Comparison of ENCODE assay signal across 1 cellular context in genomic region chr20:45347936-45348809, GRCh38.
A peak's percentile ranks its signal among the peaks of the same experiment; 100 is the strongest.
TF ChIP-seq lines count a peak whose summit lies in the region.

Gene SDC4, minus strand, starts transcription at chr20:45348424. Its CDS starts 40 bp downstream, at chr20:45348384.

TF ChIP-seq in HepG2, 621 proteins besides CTCF, POLR2A, EP300 and RAD21 (continued from another document and continues in another):
- TF ChIP-seq ZNF530 (CRISPR knock-in tag; IDR thresholded peaks at IDR 0.05; ENCODE audit: low read depth) = 0 out of 2 replicates have a peak, but pooled peaks have one; percentile 6
- TF ChIP-seq ZNF234 (CRISPR knock-in tag; conservative IDR thresholded peaks at IDR 0.05) = 0 out of 2 replicates have a peak, but pooled peaks have one; percentile 38
- TF ChIP-seq ETV6 (CRISPR knock-in tag; conservative IDR thresholded peaks at IDR 0.05) = peak; percentile 88; the same call in 1 of the 2 replicates
- TF ChIP-seq JUNB (CRISPR knock-in tag; IDR thresholded peaks at IDR 0.05; ENCODE audit: borderline replicate concordance) = no peak
- TF ChIP-seq TEAD2 (CRISPR knock-in tag; IDR thresholded peaks at IDR 0.05) = 0 out of 2 replicates have a peak, but pooled peaks have one; percentile 28
- 0 out of 2 replicates have a peak, but pooled peaks have one; percentile 92 for TF ChIP-seq ZNF235 (CRISPR knock-in tag; IDR thresholded peaks at IDR 0.05; ENCODE audit: borderline replicate concordance)
- TF ChIP-seq MEIS2 (CRISPR knock-in tag; IDR thresholded peaks at IDR 0.05) = peak; percentile 83
- peak; percentile 87; the same call in 1 of the 2 replicates for TF ChIP-seq MYPOP (CRISPR knock-in tag; IDR thresholded peaks at IDR 0.05)
- TF ChIP-seq ZNF883 (CRISPR knock-in tag; IDR thresholded peaks at IDR 0.05; ENCODE audit: not compliant biosample characterization) = peak; percentile 85
- no peak for TF ChIP-seq ZNF660 (CRISPR knock-in tag; IDR thresholded peaks at IDR 0.05; ENCODE audit: borderline replicate concordance, low read depth)
- peak; percentile 84 for TF ChIP-seq ZNF574 (CRISPR knock-in tag; IDR thresholded peaks at IDR 0.05)
- TF ChIP-seq REST (IDR thresholded peaks at IDR 0.05; ENCODE audit: borderline replicate concordance in 1 of 2, low read depth in 1 of 2, low read length in 2 of 2) = peak in 1 of 2 experiments; percentile 50; a peak in 2 of 4 replicates
- TF ChIP-seq ZBTB14 (CRISPR knock-in tag; IDR thresholded peaks at IDR 0.05) = peak; percentile 48; the same call in 1 of the 2 replicates
- TF ChIP-seq NR2F6 (IDR thresholded peaks at IDR 0.05) = no peak
- TF ChIP-seq NR2F6 (CRISPR knock-in tag; IDR thresholded peaks at IDR 0.05) = 0 out of 2 replicates have a peak, but pooled peaks have one; percentile 19
- TF ChIP-seq MAX (IDR thresholded peaks at IDR 0.05) = no peak
- TF ChIP-seq ZSCAN5A (CRISPR knock-in tag; IDR thresholded peaks at IDR 0.05; ENCODE audit: borderline replicate concordance) = no peak
- peak; percentile 53; the same call in 1 of the 2 replicates for TF ChIP-seq ZNF34 (CRISPR knock-in tag; IDR thresholded peaks at IDR 0.05; ENCODE audit: borderline replicate concordance)
- TF ChIP-seq ZNF781 (CRISPR knock-in tag; IDR thresholded peaks at IDR 0.05; ENCODE audit: borderline replicate concordance, not compliant biosample characterization) = peak; percentile 85
- no peak; the same call in 1 of the 2 replicates for TF ChIP-seq ZNF230 (CRISPR knock-in tag; IDR thresholded peaks at IDR 0.05)
- peak; percentile 80; the same call in 1 of the 2 replicates for TF ChIP-seq ARHGAP35 (CRISPR knock-in tag; IDR thresholded peaks at IDR 0.05; ENCODE audit: borderline replicate concordance)
- TF ChIP-seq JUND (CRISPR knock-in tag; IDR thresholded peaks at IDR 0.05) = no peak; the same call in 1 of the 2 replicates
- TF ChIP-seq ZNF788 (CRISPR knock-in tag; IDR thresholded peaks at IDR 0.05; ENCODE audit: borderline replicate concordance) = peak; percentile 64; the same call in 1 of the 2 replicates
- TF ChIP-seq IKZF1 (IDR thresholded peaks at IDR 0.05) = no peak
- no peak for TF ChIP-seq ZKSCAN8 (CRISPR knock-in tag; IDR thresholded peaks at IDR 0.05; ENCODE audit: borderline replicate concordance)
- TF ChIP-seq ZNF510 (CRISPR knock-in tag; IDR thresholded peaks at IDR 0.05; ENCODE audit: low read depth) = peak; percentile 87; the same call in 1 of the 2 replicates
- peak; percentile 71; the same call in 1 of the 2 replicates for TF ChIP-seq WIZ (CRISPR knock-in tag; IDR thresholded peaks at IDR 0.05)
- TF ChIP-seq ZNF503 (CRISPR knock-in tag; IDR thresholded peaks at IDR 0.05) = peak; percentile 47; the same call in 1 of the 2 replicates
- no peak for TF ChIP-seq HNRNPH1 (optimal IDR thresholded peaks at IDR 0.05; ENCODE audit: low read depth, low read length)
- TF ChIP-seq ZFP37 (CRISPR knock-in tag; IDR thresholded peaks at IDR 0.05; ENCODE audit: borderline replicate concordance) = peak; percentile 68; the same call in 1 of the 2 replicates
- TF ChIP-seq CBX1 (IDR thresholded peaks at IDR 0.05; ENCODE audit: low read depth) = peak; percentile 83
- TF ChIP-seq MTA1 (CRISPR knock-in tag; IDR thresholded peaks at IDR 0.05; ENCODE audit: borderline replicate concordance) = peak; percentile 93; the same call in 1 of the 2 replicates
- TF ChIP-seq ZFP36L2 (CRISPR knock-in tag; IDR thresholded peaks at IDR 0.05) = 0 out of 2 replicates have a peak, but pooled peaks have one; percentile 68
- TF ChIP-seq ZBTB10 (CRISPR knock-in tag; IDR thresholded peaks at IDR 0.05; ENCODE audit: borderline replicate concordance) = no peak
- TF ChIP-seq ARID5B (CRISPR knock-in tag; IDR thresholded peaks at IDR 0.05) = peak; percentile 21; the same call in 1 of the 2 replicates
- TF ChIP-seq ZFY (CRISPR knock-in tag; IDR thresholded peaks at IDR 0.05) = peak; percentile 77
- TF ChIP-seq ARNT (IDR thresholded peaks at IDR 0.05) = no peak
- no peak; the same call in 1 of the 2 replicates for TF ChIP-seq ZSCAN31 (CRISPR knock-in tag; IDR thresholded peaks at IDR 0.05; ENCODE audit: low read depth)
- peak; percentile 85; the same call in 1 of the 2 replicates for TF ChIP-seq ZFP90 (CRISPR knock-in tag; IDR thresholded peaks at IDR 0.05; ENCODE audit: borderline replicate concordance)
- no peak for TF ChIP-seq KMT2B (CRISPR knock-in tag; IDR thresholded peaks at IDR 0.05)
- TF ChIP-seq RFXANK (CRISPR knock-in tag; IDR thresholded peaks at IDR 0.05) = no peak
- no peak for TF ChIP-seq ZNF562 (CRISPR knock-in tag; IDR thresholded peaks at IDR 0.05; ENCODE audit: borderline replicate concordance)
